ENCODE assay signal across 21 cellular contexts in genomic region chr6:139942333-139942732, GRCh38.
DNase-seq lines count a peak whose midpoint lies in the region; ATAC-seq, FAIRE-seq and TF ChIP-seq lines count a peak whose summit lies in the region.
"Had no signal": no experiment of that assay in that cellular context is flagged by ENCODE, and none has a peak within 500 bp of the region (broad histone marks: within the 10 kb centered on the region; RNA-seq: fewer than 3 reads in every experiment).

No MANE protein-coding gene starts in this region.

- peak overlapping the region; percentile 61 for H3K4me2 ChIP-seq in parathyroid adenoma (ENCODE audit: low read length)
- H3K4me2 ChIP-seq: KMS-11 had no signal

- H3K4me3 ChIP-seq in SK-N-MC (no peak overlapping the region), right atrium auricular region (no peak overlapping the region), parathyroid adenoma (ENCODE audit: low read depth, low read length) (peak overlapping the region; percentile 28)
- H3K4me3 ChIP-seq: esophagus squamous epithelium, ovary, skin epidermis had no signal

- H3K9me3 ChIP-seq in SK-N-MC (ENCODE audit: low read depth, low read length): peaks cover 5% of the 10 kb centered on the region; the same call in 1 of the 2 replicates
- no peaks in the 10 kb centered on the region for H3K9me3 ChIP-seq in right atrium auricular region
- H3K9me3 ChIP-seq in parathyroid adenoma (ENCODE audit: control insufficient read depth, low read length): no peaks in the 10 kb centered on the region
- H3K9me3 ChIP-seq: esophagus squamous epithelium, ovary had no signal

- peak overlapping the region; percentile 94 for H3K27ac ChIP-seq in SK-N-MC
- H3K27ac ChIP-seq in right atrium auricular region: peak overlapping the region; percentile 22 to 63
- H3K27ac ChIP-seq in parathyroid adenoma: peak overlapping the region; percentile 91
- H3K27ac ChIP-seq: esophagus squamous epithelium, KMS-11, ovary had no signal

- TF ChIP-seq CTCF in right atrium auricular region (IDR thresholded peaks at IDR 0.05): no peak
- no peak for TF ChIP-seq CTCF in parathyroid adenoma (IDR thresholded peaks at IDR 0.05)

- H3K27me3 ChIP-seq in right atrium auricular region (no peaks in the 10 kb centered on the region), parathyroid adenoma (ENCODE audit: control insufficient read depth, insufficient read depth, low read length) (no peaks in the 10 kb centered on the region)
- H3K27me3 ChIP-seq: esophagus squamous epithelium, ovary had no signal

- H2AFZ ChIP-seq in parathyroid adenoma: peak overlapping the region; percentile 12

- DNase-seq in GM19239 (ENCODE audit: insufficient read length, low spot score) (no peak), SK-N-MC (ENCODE audit: low read depth, low spot score) (no peak), right atrium auricular region (ENCODE audit: low spot score) (no peak), NCI-H2081 treated with DMSO at 0.1 percent for 48 hours (lab: John Stamatoyannopoulos, UW) (no peak)
- DNase-seq: activated CD4-positive, alpha-beta T cell treated with anti-CD3 and anti-CD28 coated beads for 48 hours; activated naive CD8-positive, alpha-beta T cell treated with anti-CD3 and anti-CD28 coated beads, Interleukin-2, amount 50 U/mL, for 24 hours; CD4-positive, CD25-positive, alpha-beta regulatory T cell; effector CD4-positive, alpha-beta T cell; esophagus squamous epithelium; GF-D8; kidney; NCI-H1105; NCI-H748 treated with DMSO at 0.1 percent for 48 hours; ovary; stimulated activated CD8-positive, alpha-beta memory T cell treated with anti-CD3 and anti-CD28 coated beads, Interleukin-4, amount 100 ng/mL, for 48 hours had no signal

- no peak overlapping the region for H3K9ac ChIP-seq in SK-N-MC (ENCODE audit: insufficient read length)
- H3K9ac ChIP-seq in parathyroid adenoma: no peak overlapping the region
- H3K9ac ChIP-seq: KMS-11 had no signal

- H3K4me1 ChIP-seq in right atrium auricular region (peaks cover 0 to 18% of the 10 kb centered on the region in 2 donors), parathyroid adenoma (peaks cover 38% of the 10 kb centered on the region)

- ATAC-seq in HG03135 (IDR thresholded peaks at IDR 0.05; ENCODE audit: unreplicated experiment) (no peak), GM18861 (IDR thresholded peaks at IDR 0.05; ENCODE audit: unreplicated experiment) (no peak), HG02884 (IDR thresholded peaks at IDR 0.05; ENCODE audit: unreplicated experiment) (no peak)
- ATAC-seq: activated naive CD8-positive, alpha-beta T cell treated with anti-CD3 and anti-CD28 coated beads, Interleukin-2, amount 50 U/mL, for 24 hours had no signal

- peak; percentile 73 for FAIRE-seq in GM19239 (lab: Jason Lieb, UNC)
- FAIRE-seq: kidney had no signal

- H3K79me2 ChIP-seq in parathyroid adenoma: no peaks in the 10 kb centered on the region

- H3K36me3 ChIP-seq in SK-N-MC (ENCODE audit: insufficient read depth, low read length) (no peaks in the 10 kb centered on the region; the same call in 1 of the 2 replicates), right atrium auricular region (no peaks in the 10 kb centered on the region), parathyroid adenoma (ENCODE audit: control insufficient read depth, insufficient read depth, low read length) (no peaks in the 10 kb centered on the region)
- H3K36me3 ChIP-seq: esophagus squamous epithelium, ovary had no signal

Comparison
In these comparisons a context has a peak if more than half of its experiments do, and no peak if none do; other contexts are left out.
1. H3K27ac ChIP-seq: peak in every context shown above with its lines; median percentile 94 in SK-N-MC; 91 in parathyroid adenoma; 42 in right atrium auricular region.